Comparison of ENCODE assay signal across 1 cellular context in genomic region chr12:94459773-94460593, GRCh38.
TF ChIP-seq lines count a peak whose summit lies in the region.

Gene CEP83, minus strand, starts transcription at chr12:94459867. Its CDS starts 47,377 bp downstream, at chr12:94412490.

TF ChIP-seq in GM12878, 131 proteins besides CTCF, POLR2A, EP300 and RAD21 (continued from another document):
- TF ChIP-seq SMC3 (IDR thresholded peaks at IDR 0.05; ENCODE audit: borderline replicate concordance, low read length), result no peak
- no peak for TF ChIP-seq CHD1 (IDR thresholded peaks at IDR 0.05; ENCODE audit: low read depth, low read length)
- peak; percentile 94 for TF ChIP-seq CREM (IDR thresholded peaks at IDR 0.05; ENCODE audit: low read depth)
- no peak for TF ChIP-seq NRF1 (conservative IDR thresholded peaks at IDR 0.05; ENCODE audit: low read depth, low read length)
- TF ChIP-seq TCF3 (IDR thresholded peaks at IDR 0.05; ENCODE audit: borderline replicate concordance, insufficient read depth, low read depth, low read length), result 0 out of 2 replicates have a peak, but pooled peaks have one; percentile 23
- TF ChIP-seq RELA (IDR thresholded peaks at IDR 0.05; ENCODE audit: borderline replicate concordance, partially characterized antibody), result peak; percentile 47
- no peak for TF ChIP-seq IRF5 (IDR thresholded peaks at IDR 0.05; ENCODE audit: borderline replicate concordance)
- no peak for TF ChIP-seq E2F8 (IDR thresholded peaks at IDR 0.05; ENCODE audit: low read depth, partially characterized antibody)
- peak; percentile 45; the same call in 1 of the 2 replicates for TF ChIP-seq CHD2 (IDR thresholded peaks at IDR 0.05; ENCODE audit: borderline replicate concordance, low read depth, low read length)
- TF ChIP-seq SMARCA5 (IDR thresholded peaks at IDR 0.05), result no peak
- TF ChIP-seq PAX8 (IDR thresholded peaks at IDR 0.05), result no peak
- TF ChIP-seq HCFC1 (IDR thresholded peaks at IDR 0.05; ENCODE audit: low read length), result peak; percentile 27; the same call in 1 of the 2 replicates
- TF ChIP-seq ZNF274 (IDR thresholded peaks at IDR 0.05; ENCODE audit: insufficient read depth, insufficient read length), result no peak
- TF ChIP-seq BCL11A (IDR thresholded peaks at IDR 0.05; ENCODE audit: low read depth, low read length), result no peak
- no peak for TF ChIP-seq KAT2A (conservative IDR thresholded peaks at IDR 0.05; ENCODE audit: control insufficient read depth, low read depth, low read length)
- TF ChIP-seq NBN (IDR thresholded peaks at IDR 0.05), result peak; percentile 57
- TF ChIP-seq SP1 (IDR thresholded peaks at IDR 0.05; ENCODE audit: low read depth, low read length), result no peak
- peak; percentile 55; the same call in 1 of the 2 replicates for TF ChIP-seq RELB (IDR thresholded peaks at IDR 0.05; ENCODE audit: low read depth)
- peak; percentile 77; the same call in 1 of the 2 replicates for TF ChIP-seq GABPA (IDR thresholded peaks at IDR 0.05; ENCODE audit: low read depth)
- TF ChIP-seq PAX5 (IDR thresholded peaks at IDR 0.05; ENCODE audit: borderline replicate concordance, low read depth, low read length), result peak; percentile 27; the same call in 1 of the 2 replicates
